13 cellular contexts compared by ENCODE assay signal in genomic region chr2:74531666-74532065, GRCh38. TPM values are rescaled to one million over a fixed set of nuclear protein-coding genes. Genes with fewer than 3 reads are reported as not detected.
A peak's percentile ranks its signal among the peaks of the same experiment; 100 is the strongest.
DNase-seq lines count a peak whose midpoint lies in the region; ATAC-seq and TF ChIP-seq lines count a peak whose summit lies in the region.
"Had no signal": no experiment of that assay in that cellular context is flagged by ENCODE, and none has a peak within 500 bp of the region (broad histone marks: within the 10 kb centered on the region; RNA-seq: fewer than 3 reads in every experiment).

No MANE protein-coding gene starts in this region.

- H3K9me2 ChIP-seq in SU-DHL-6 (replicated peaks; ENCODE audit: insufficient read depth, low read length): no peaks in the 10 kb centered on the region

- H3K36me3 ChIP-seq in heart right ventricle (peaks cover 0 to 62% (median 27%) of the 10 kb centered on the region in 9 donors), SU-DHL-6 (ENCODE audit: low read length) (peaks cover 7% of the 10 kb centered on the region)
- H3K36me3 ChIP-seq: ovary had no signal

- H3K4me2 ChIP-seq in SU-DHL-6 (ENCODE audit: low read depth, low read length, poor library complexity, severe bottlenecking): peak overlapping the region; percentile 83

- H3K27me3 Mint-ChIP-seq in endothelial cell (ENCODE audit: unreplicated experiment): peaks cover 12% of the 10 kb centered on the region
- no peaks in the 10 kb centered on the region for H3K27me3 Mint-ChIP-seq in stimulated activated naive CD8-positive, alpha-beta T cell treated with anti-CD3 and anti-CD28 coated beads, Interleukin-15, amount 100 ng/mL, for 72 hours

- peaks cover 23% of the 10 kb centered on the region for H3K79me2 ChIP-seq in SU-DHL-6 (ENCODE audit: insufficient read depth, low read length)

- H3K4me1 Mint-ChIP-seq in endothelial cell (ENCODE audit: unreplicated experiment): peaks cover 18% of the 10 kb centered on the region
- H3K4me1 Mint-ChIP-seq in stimulated activated naive CD8-positive, alpha-beta T cell treated with anti-CD3 and anti-CD28 coated beads, Interleukin-15, amount 100 ng/mL, for 72 hours: peaks cover 51% of the 10 kb centered on the region

- H3K4me3 ChIP-seq in heart right ventricle (no peak overlapping the region), SU-DHL-6 (ENCODE audit: insufficient read depth, low read length, poor library complexity, severe bottlenecking) (no peak overlapping the region)
- H3K4me3 ChIP-seq: body of pancreas, ovary had no signal

- 77 to 81% methylated on average over 7 of the region's 7 CpGs for WGBS in heart right ventricle, 2 donors

- peaks cover 12 to 35% (median 31%) of the 10 kb centered on the region in 9 donors for H3K4me1 ChIP-seq in heart right ventricle

- intact Hi-C loops in cardiac septum (cut with DNase I) (loop anchor here (2.0 to 10.0 kb wide), 2 partner anchors 17 to 707 kb away; partner anchors contain the start of gene STAMBP), heart right ventricle (cut with DNase I) (loop anchor here in 3 of 10 donors (2.0 to 5.0 kb wide), 3 partner anchors 21 to 56 kb away; partner anchors contain the start of genes CCDC142 (in 1 of the 3), LOXL3 (in 1 of the 3) and TTC31 (in 1 of the 3))

- peak; percentile 65 for DNase-seq in cardiac septum (ENCODE audit: low spot score)
- DNase-seq in heart right ventricle: no peak
- no peak for DNase-seq in endothelial cell (ENCODE audit: low spot score)
- DNase-seq in stimulated activated naive CD8-positive, alpha-beta T cell treated with anti-CD3 and anti-CD28 coated beads, Interleukin-15, amount 100 ng/mL, for 72 hours: no peak
- no peak for DNase-seq in HuH-7.5 (ENCODE audit: low spot score)
- no peak for DNase-seq in GDM1 (lab: John Stamatoyannopoulos, UW)
- no peak for DNase-seq in SKM-1 (lab: John Stamatoyannopoulos, UW; ENCODE audit: unreplicated experiment)
- DNase-seq: body of pancreas, heart left ventricle, ovary had no signal

- H3K27ac ChIP-seq in heart right ventricle: peak overlapping the region in 3 of 10 donors; percentile 2 to 92 (median 91)
- no peak overlapping the region for H3K27ac ChIP-seq in SU-DHL-6 (ENCODE audit: low read depth, low read length)
- H3K27ac ChIP-seq: body of pancreas, ovary had no signal

- H3K9me3 Mint-ChIP-seq in endothelial cell (ENCODE audit: unreplicated experiment): no peaks in the 10 kb centered on the region
- peaks cover 0 to 3% of the 10 kb centered on the region in 2 donors for H3K9me3 Mint-ChIP-seq in stimulated activated naive CD8-positive, alpha-beta T cell treated with anti-CD3 and anti-CD28 coated beads, Interleukin-15, amount 100 ng/mL, for 72 hours

- no peaks in the 10 kb centered on the region for H4K20me1 ChIP-seq in SU-DHL-6 (ENCODE audit: low read depth, low read length)

- ATAC-seq in heart right ventricle: no peak
- ATAC-seq in stimulated activated naive CD8-positive, alpha-beta T cell treated with anti-CD3 and anti-CD28 coated beads, Interleukin-15, amount 100 ng/mL, for 72 hours: no peak
- ATAC-seq: body of pancreas, heart left ventricle, left lobe of liver had no signal

- H3K27me3 ChIP-seq in heart right ventricle (no peaks in the 10 kb centered on the region), SU-DHL-6 (ENCODE audit: low read length) (no peaks in the 10 kb centered on the region)
- H3K27me3 ChIP-seq: body of pancreas, heart left ventricle, ovary had no signal

- H3K9ac ChIP-seq in SU-DHL-6 (ENCODE audit: low read length): peak overlapping the region; percentile 89

- no peak overlapping the region for H2AFZ ChIP-seq in SU-DHL-6 (ENCODE audit: low read depth, low read length, severe bottlenecking)

- TF ChIP-seq CTCF in heart right ventricle (IDR thresholded peaks at IDR 0.05) (no peak), SU-DHL-6 (IDR thresholded peaks at IDR 0.05; ENCODE audit: insufficient read depth, low read length, poor library complexity, severe bottlenecking) (no peak), endothelial cell (IDR thresholded peaks at IDR 0.05; ENCODE audit: unreplicated experiment) (no peak)

- H3K9me3 ChIP-seq in heart right ventricle (no peaks in the 10 kb centered on the region), SU-DHL-6 (ENCODE audit: insufficient read depth, low read length) (no peaks in the 10 kb centered on the region)
- H3K9me3 ChIP-seq: body of pancreas, heart left ventricle, ovary had no signal

- peak overlapping the region; percentile 62 for H3K4me3 Mint-ChIP-seq in endothelial cell (ENCODE audit: unreplicated experiment)
- peak overlapping the region; percentile 84 to 99 for H3K4me3 Mint-ChIP-seq in stimulated activated naive CD8-positive, alpha-beta T cell treated with anti-CD3 and anti-CD28 coated beads, Interleukin-15, amount 100 ng/mL, for 72 hours

- H3K27ac Mint-ChIP-seq in endothelial cell (ENCODE audit: unreplicated experiment): peak overlapping the region; percentile 25
- H3K27ac Mint-ChIP-seq in stimulated activated naive CD8-positive, alpha-beta T cell treated with anti-CD3 and anti-CD28 coated beads, Interleukin-15, amount 100 ng/mL, for 72 hours: no peak overlapping the region

- H3K36me3 Mint-ChIP-seq in endothelial cell (ENCODE audit: low read depth, unreplicated experiment): peaks cover 33% of the 10 kb centered on the region

- H3F3A ChIP-seq in SU-DHL-6 (ENCODE audit: insufficient read depth): peaks cover 7% of the 10 kb centered on the region; the same call in 1 of the 2 replicates

RNA-seq across cellular contexts. Expression of gene HTRA2, which starts 1.9 kb away (rescaled TPM):
- total RNA-seq in cardiac septum (25.0 TPM), heart right ventricle (10 to 100 TPM; 21.2 to 29.6 (median 24.9) TPM), endothelial cell (ENCODE audit: unreplicated experiment) (44.3 TPM)
- 10 to 100 TPM; 26.5 to 41.0 TPM for polyA plus RNA-seq in heart right ventricle

RNA-seq across cellular contexts. Expression of gene AUP1, which starts 2.2 kb away (rescaled TPM):
- total RNA-seq in cardiac septum: 50.0 TPM
- 10 to 100 TPM; 31.4 to 74.2 (median 38.2) TPM for total RNA-seq in heart right ventricle
- polyA plus RNA-seq in heart right ventricle: 100 to 1,000 TPM; 163 TPM
- 117 TPM for total RNA-seq in endothelial cell (ENCODE audit: unreplicated experiment)

RNA-seq across cellular contexts. Expression of gene DQX1, which starts 5.6 kb away (rescaled TPM):
- total RNA-seq in cardiac septum: not detected
- under 1 TPM in 1 of 10 donors, not detected in 9; 0.65 TPM for total RNA-seq in heart right ventricle
- under 1 TPM in 1 of 2 donors, not detected in 1; 0.03 TPM for polyA plus RNA-seq in heart right ventricle
- total RNA-seq in endothelial cell (ENCODE audit: unreplicated experiment): 3.5 TPM
- total RNA-seq: heart left ventricle had no signal
- polyA plus RNA-seq: heart left ventricle had no signal

RNA-seq across cellular contexts. Expression of gene TLX2, which starts 17.4 kb away (rescaled TPM):
- total RNA-seq in cardiac septum (not detected), heart right ventricle (not detected), endothelial cell (ENCODE audit: unreplicated experiment) (not detected)
- not detected for polyA plus RNA-seq in heart right ventricle
- total RNA-seq: body of pancreas, heart left ventricle, ovary had no signal
- polyA plus RNA-seq: BJ, heart left ventricle, ovary had no signal

RNA-seq across cellular contexts. Expression of gene LOXL3, which starts 22.1 kb away (rescaled TPM):
- total RNA-seq in cardiac septum (2.8 TPM), heart right ventricle (1 to 10 TPM; 1.2 to 9.2 (median 2.4) TPM), endothelial cell (ENCODE audit: unreplicated experiment) (10.0 TPM)
- polyA plus RNA-seq in heart right ventricle: 1 to 10 TPM; 2.9 to 3.4 TPM
